In genomic region chr12:114013601-114014345, GRCh38 we compare ENCODE assay signal across 10 cellular contexts. TPM values are rescaled to one million over a fixed set of nuclear protein-coding genes. Genes with fewer than 3 reads are reported as not detected.
DNase-seq lines count a peak whose midpoint lies in the region; ATAC-seq, FAIRE-seq and TF ChIP-seq lines count a peak whose summit lies in the region.
"Had no signal": no experiment of that assay in that cellular context is flagged by ENCODE, and none has a peak within 500 bp of the region (broad histone marks: within the 10 kb centered on the region; RNA-seq: fewer than 3 reads in every experiment).

No MANE protein-coding gene starts in this region.

- H3K9me3 ChIP-seq in vagina, result no peaks in the 10 kb centered on the region

- no peak for FAIRE-seq in H54 (lab: Jason Lieb, UNC)

- H3K36me3 ChIP-seq in vagina, result no peaks in the 10 kb centered on the region

- H3K4me3 ChIP-seq in vagina, result no peak overlapping the region

- H3K27ac ChIP-seq in vagina, result no peak overlapping the region

- DNase-seq in DMS153 (lab: John Stamatoyannopoulos, UW), result peak; percentile 74
- peak; percentile 34 for DNase-seq in HT1080 (ENCODE audit: low read depth)
- peak; percentile 48 for DNase-seq in RKO (ENCODE audit: low spot score)
- DNase-seq in iPS-NIHi7 (ENCODE audit: extremely low spot score), result peak; percentile 72
- DNase-seq in vagina (ENCODE audit: extremely low spot score in 2 of 2), result no peak
- no peak for DNase-seq in H54 (ENCODE audit: insufficient read length, low spot score)
- DNase-seq in SIG-M5 (lab: John Stamatoyannopoulos, UW), result no peak
- DNase-seq: left ventricle myocardium superior; stimulated activated CD4-positive, alpha-beta T cell treated with anti-CD3 and anti-CD28 coated beads, Interleukin-2, amount 100 ng/mL, for 48 hours had no signal

- TF ChIP-seq POLR2A in vagina (IDR thresholded peaks at IDR 0.05) (no peak), H54 (IDR thresholded peaks at IDR 0.05; ENCODE audit: low read depth, low read length) (no peak)

- no peaks in the 10 kb centered on the region for H3K4me1 ChIP-seq in vagina

- TF ChIP-seq CTCF in vagina (IDR thresholded peaks at IDR 0.05), result no peak

- no peak for ATAC-seq in HG03175 (IDR thresholded peaks at IDR 0.05; ENCODE audit: unreplicated experiment)
- ATAC-seq: left ventricle myocardium superior had no signal

- intact Hi-C loops in vagina (cut with DNase I), result no loop called here

- no peaks in the 10 kb centered on the region for H3K27me3 ChIP-seq in vagina

RNA-seq across cellular contexts. Expression of gene RBM19, which starts 47.6 kb away (rescaled TPM):
- total RNA-seq in HT1080 (2014; rRNA removed; shearing (Covaris generic)), result 31.6 and 36.6 TPM in 2 replicates
- polyA plus RNA-seq in HT1080 (2015; cell fraction: cytosol; rRNA removed), result 12.4 and 12.7 TPM in 2 replicates
- polyA plus RNA-seq in HT1080 (2015; cell fraction: nucleus; rRNA removed), result 58.0 and 74.7 TPM in 2 replicates
- 25.5 TPM for total RNA-seq in vagina

Comparison
In these comparisons a context has a peak if more than half of its experiments do, and no peak if none do; other contexts are left out.
1. DNase-seq: peak in DMS153 (single experiment), HT1080 (single experiment), RKO (single experiment) and iPS-NIHi7 (single experiment); none in vagina (0 of 2), H54 (single experiment) and SIG-M5 (single experiment).